In genomic region chr1:1299686-1300351, GRCh38 we compare ENCODE assay signal across 1 cellular context.
TF ChIP-seq lines count a peak whose summit lies in the region.

No MANE protein-coding gene starts in this region.

TF ChIP-seq in GM23338, 12 proteins besides CTCF, POLR2A, EP300 and RAD21 (continued from another document):
- TF ChIP-seq REST (IDR thresholded peaks at IDR 0.05; ENCODE audit: unreplicated experiment), result peak; percentile 27
